1 cellular context compared by ENCODE assay signal in the genomic region with DNA sequence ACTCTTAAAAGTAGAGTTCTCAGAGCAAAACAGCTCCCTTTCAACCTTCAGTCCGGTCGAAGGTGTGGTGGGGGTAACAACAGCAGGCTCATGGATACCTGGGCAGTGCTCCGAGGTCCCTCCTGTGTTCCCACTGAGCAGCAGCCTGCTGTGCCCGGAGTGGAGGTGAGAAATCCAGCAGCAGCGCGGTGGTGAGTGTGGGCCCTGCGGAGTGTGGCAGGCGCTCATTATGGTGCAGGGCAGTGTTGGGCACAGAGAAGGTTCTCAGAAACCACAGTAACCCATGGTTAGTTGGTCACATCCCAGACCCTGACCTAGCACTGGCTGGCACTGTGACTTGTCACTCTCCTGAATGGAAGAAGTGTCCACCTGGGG.
TF ChIP-seq lines count a peak whose summit lies in the region.

No MANE protein-coding gene starts in this region.

TF ChIP-seq in IMR-90, 13 proteins besides CTCF, POLR2A, EP300 and RAD21:
- no peak for TF ChIP-seq CHD1 (IDR thresholded peaks at IDR 0.05; ENCODE audit: low read depth, low read length)
- no peak for TF ChIP-seq MXI1 (IDR thresholded peaks at IDR 0.05; ENCODE audit: borderline replicate concordance, low read depth, low read length)
- no peak for TF ChIP-seq RFX5 (IDR thresholded peaks at IDR 0.05; ENCODE audit: low read depth, low read length)
- no peak for TF ChIP-seq BHLHE40 (IDR thresholded peaks at IDR 0.05; ENCODE audit: low read depth, low read length)
- TF ChIP-seq USF2 (IDR thresholded peaks at IDR 0.05; ENCODE audit: low read depth, low read length) = no peak
- no peak for TF ChIP-seq ELK1 (IDR thresholded peaks at IDR 0.05; ENCODE audit: borderline replicate concordance, low read depth, low read length)
- no peak for TF ChIP-seq MAFK (IDR thresholded peaks at IDR 0.05; ENCODE audit: low read depth, low read length)
- no peak for TF ChIP-seq MAZ (IDR thresholded peaks at IDR 0.05; ENCODE audit: borderline replicate concordance, low read depth, low read length)
- TF ChIP-seq FOS (IDR thresholded peaks at IDR 0.05; ENCODE audit: low read depth, low read length) = no peak
- no peak for TF ChIP-seq RCOR1 (IDR thresholded peaks at IDR 0.05; ENCODE audit: insufficient replicate concordance, low read length)
- no peak for TF ChIP-seq SMC3 (IDR thresholded peaks at IDR 0.05; ENCODE audit: low read depth, low read length)
- no peak for TF ChIP-seq NFE2L2 (IDR thresholded peaks at IDR 0.05; ENCODE audit: low read depth, low read length)
- no peak for TF ChIP-seq CEBPB (IDR thresholded peaks at IDR 0.05; ENCODE audit: low read depth, low read length)
